16 cellular contexts compared by ENCODE assay signal in genomic region chr12:29611906-29612305, GRCh38.
DNase-seq lines count a peak whose midpoint lies in the region; ATAC-seq and TF ChIP-seq lines count a peak whose summit lies in the region.
"Had no signal": no experiment of that assay in that cellular context is flagged by ENCODE, and none has a peak within 500 bp of the region (broad histone marks: within the 10 kb centered on the region; RNA-seq: fewer than 3 reads in every experiment).

No MANE protein-coding gene starts in this region.

- BruUV-seq in A673 (replicated peaks; lab: Mats Ljungman, UMichigan): no TSS peak

- ATAC-seq in right cardiac atrium: peak; percentile 59 to 67
- ATAC-seq in GM19395 (IDR thresholded peaks at IDR 0.05; ENCODE audit: unreplicated experiment): no peak
- no peak for ATAC-seq in HG02870 (IDR thresholded peaks at IDR 0.05; ENCODE audit: unreplicated experiment)
- ATAC-seq: naive thymus-derived CD4-positive, alpha-beta T cell had no signal

- H3K27me3 ChIP-seq in A673 (replicated peaks; ENCODE audit: insufficient read depth, low read depth, low read length, poor library complexity): peaks cover 17% of the 10 kb centered on the region
- H3K27me3 ChIP-seq in right cardiac atrium (ENCODE audit: control insufficient read depth, insufficient read depth): no peaks in the 10 kb centered on the region
- H3K27me3 ChIP-seq: esophagus squamous epithelium had no signal

- peak; percentile 5 for DNase-seq in A673 (ENCODE audit: low spot score)
- DNase-seq in H4 (ENCODE audit: low spot score): peak; percentile 13
- DNase-seq in astrocyte of the spinal cord (ENCODE audit: low read depth, low spot score): peak; percentile 82
- no peak for DNase-seq in right cardiac atrium
- no peak for DNase-seq in nucleus accumbens (lab: John Stamatoyannopoulos, UW)
- DNase-seq in 8988T: no peak
- DNase-seq: activated CD4-positive, alpha-beta T cell treated with anti-CD3 and anti-CD28 coated beads, Interleukin-2, amount 50 U/mL, for 4 hours; esophagus squamous epithelium; H9; immature natural killer cell; naive thymus-derived CD4-positive, alpha-beta T cell; NCI-H1436; T1000 had no signal

- in situ Hi-C loops in astrocyte of the spinal cord (cut with HindIII; ENCODE audit: low sequenced_read_pairs): no loop called here

- WGBS in right cardiac atrium: 42% methylated on average over 3 of the region's 3 CpGs

- no peak for TF ChIP-seq CTCF in A673 (conservative IDR thresholded peaks at IDR 0.05; ENCODE audit: low read depth, low read length)
- TF ChIP-seq CTCF in astrocyte of the spinal cord (IDR thresholded peaks at IDR 0.05; ENCODE audit: low read depth, low read length): no peak

- intact Hi-C loops in A673 (cut with micrococcal nuclease; ENCODE audit: unreplicated experiment) (no loop called here), right cardiac atrium (cut with DNase I) (no loop called here)

- H3K4me1 ChIP-seq in A673 (ENCODE audit: insufficient read depth, low read length, poor library complexity, severe bottlenecking): peaks cover 8% of the 10 kb centered on the region
- peaks cover 8% of the 10 kb centered on the region for H3K4me1 ChIP-seq in right cardiac atrium (ENCODE audit: control insufficient read depth, insufficient read depth, low read length)

- H3K4me3 ChIP-seq in A673 (ENCODE audit: low read depth, low read length, poor library complexity, severe bottlenecking) (no peak overlapping the region), astrocyte of the spinal cord (ENCODE audit: low read depth, low read length) (no peak overlapping the region), right cardiac atrium (ENCODE audit: low read length) (no peak overlapping the region)
- H3K4me3 ChIP-seq: esophagus squamous epithelium had no signal

- H3K27ac ChIP-seq in A673 (ENCODE audit: low read depth, low read length, poor library complexity, severe bottlenecking): no peak overlapping the region
- H3K27ac ChIP-seq in right cardiac atrium (ENCODE audit: low read length): no peak overlapping the region
- H3K27ac ChIP-seq: C4-2B, esophagus squamous epithelium had no signal

- H3K9me3 ChIP-seq in A673 (ENCODE audit: low read depth, low read length, poor library complexity, severe bottlenecking): no peaks in the 10 kb centered on the region
- H3K9me3 ChIP-seq in right cardiac atrium (ENCODE audit: control insufficient read depth, low read length): no peaks in the 10 kb centered on the region
- H3K9me3 ChIP-seq: esophagus squamous epithelium had no signal

- H3K36me3 ChIP-seq in A673 (ENCODE audit: insufficient read depth, low read length, poor library complexity, severe bottlenecking): no peaks in the 10 kb centered on the region
- H3K36me3 ChIP-seq: esophagus squamous epithelium had no signal

- POLR2A ChIA-PET in A673 (lab: Charles Lee; ENCODE audit: low non-redundant PET): no interaction called here

- CTCF ChIA-PET in A673 (lab: Charles Lee): no interaction called here

Comparison
In these comparisons a context has a peak if more than half of its experiments do, and no peak if none do; other contexts are left out.
1. DNase-seq: peak in A673 (single experiment), H4 (single experiment) and astrocyte of the spinal cord (single experiment); none in right cardiac atrium (0 of 3), nucleus accumbens (0 of 56) and 8988T (single experiment).
2. ATAC-seq: peak in right cardiac atrium (2 of 2); none in GM19395 (single experiment) and HG02870 (single experiment).